8 cellular contexts compared by ENCODE assay signal in genomic region chr1:171743014-171743870, GRCh38. TPM values are rescaled to one million over a fixed set of nuclear protein-coding genes. Genes with fewer than 3 reads are reported as not detected.
A peak's percentile ranks its signal among the peaks of the same experiment; 100 is the strongest.
DNase-seq lines count a peak whose midpoint lies in the region; ATAC-seq and TF ChIP-seq lines count a peak whose summit lies in the region.

No MANE protein-coding gene starts in this region.

- no peaks in the 10 kb centered on the region for H3K9me3 ChIP-seq in iPS-20b (ENCODE audit: insufficient read depth, low read depth, low read length)
- H3K9me3 ChIP-seq in skeletal muscle tissue (ENCODE audit: control insufficient read depth in 3 of 3, low read length in 3 of 3), result no peaks in the 10 kb centered on the region

- ATAC-seq in HG02973 (IDR thresholded peaks at IDR 0.05; ENCODE audit: unreplicated experiment), result no peak
- ATAC-seq in HG03378 (IDR thresholded peaks at IDR 0.05; ENCODE audit: unreplicated experiment), result no peak
- no peak for ATAC-seq in HG03565 (IDR thresholded peaks at IDR 0.05; ENCODE audit: unreplicated experiment)

- in situ Hi-C loops in astrocyte of the cerebellum (cut with HindIII; ENCODE audit: low sequenced_read_pairs), result no loop called here

- TF ChIP-seq CTCF in astrocyte of the cerebellum (IDR thresholded peaks at IDR 0.05; ENCODE audit: low read depth, low read length, missing control alignments), result no peak

- H3K36me3 ChIP-seq in iPS-20b (ENCODE audit: insufficient read depth, low read depth, low read length) (no peaks in the 10 kb centered on the region), skeletal muscle tissue (ENCODE audit: control insufficient read depth in 3 of 3, insufficient read depth in 3 of 3, low read length in 3 of 3) (peaks cover 0 to 3% (median 0%) of the 10 kb centered on the region in 3 donors)

- no peaks in the 10 kb centered on the region for H3K27me3 ChIP-seq in iPS-20b (ENCODE audit: insufficient read depth, low read length)
- H3K27me3 ChIP-seq in skeletal muscle tissue (ENCODE audit: control insufficient read depth in 3 of 3, insufficient read depth in 3 of 3, low read length in 3 of 3), result no peaks in the 10 kb centered on the region

- DNase-seq in EL (peak; percentile 67), NCI-H460 (ENCODE audit: extremely low read depth, low read depth) (peak; percentile 37), astrocyte of the cerebellum (ENCODE audit: low read depth) (peak; percentile 41)

- H3K4me3 ChIP-seq in astrocyte of the cerebellum (ENCODE audit: low read depth, low read length), result peak overlapping the region; percentile 90
- peak overlapping the region; percentile 94 for H3K4me3 ChIP-seq in iPS-20b (ENCODE audit: low read length)
- peak overlapping the region; percentile 90 to 97 (median 96) for H3K4me3 ChIP-seq in skeletal muscle tissue (ENCODE audit: low read length in 3 of 3)

- H3K4me1 ChIP-seq in iPS-20b (ENCODE audit: insufficient read depth, low read length), result peaks cover 15% of the 10 kb centered on the region
- H3K4me1 ChIP-seq in skeletal muscle tissue (ENCODE audit: control insufficient read depth in 3 of 3, insufficient read depth in 3 of 3, low read length in 3 of 3), result peaks cover 20 to 26% (median 21%) of the 10 kb centered on the region in 3 donors

- no peak overlapping the region for H3K27ac ChIP-seq in iPS-20b (ENCODE audit: low read length)
- H3K27ac ChIP-seq in skeletal muscle tissue (ENCODE audit: low read depth, low read length), result peak overlapping the region; percentile 98

- H3K9ac ChIP-seq in iPS-20b (ENCODE audit: low read depth, low read length) (peak overlapping the region; percentile 90; the same call in 1 of the 2 replicates), skeletal muscle tissue (ENCODE audit: low read depth in 1 of 3, low read length in 3 of 3) (peak overlapping the region; percentile 95 to 97 (median 95))

RNA-seq across cellular contexts. Expression of gene VAMP4, which starts 1.4 kb away (rescaled TPM):
- total RNA-seq in NCI-H460 (2014; rRNA removed; shearing (Covaris generic)), result 8.5 and 10.0 TPM in 2 replicates
- polyA plus RNA-seq in NCI-H460 (2014; cell fraction: nucleus; rRNA removed), result 11.5 and 12.6 TPM in 2 replicates
- total RNA-seq in skeletal muscle tissue, result 3.7 TPM

RNA-seq across cellular contexts. Expression of gene METTL13, which starts 38.2 kb away (rescaled TPM):
- 33.3 and 41.5 TPM in 2 replicates for total RNA-seq in NCI-H460 (2014; rRNA removed; shearing (Covaris generic))
- 11.8 and 20.4 TPM in 2 replicates for polyA plus RNA-seq in NCI-H460 (2014; cell fraction: nucleus; rRNA removed)
- total RNA-seq in skeletal muscle tissue, result 11.0 TPM
